In genomic region chr1:205630651-205631009, GRCh38 we compare ENCODE assay signal across 8 cellular contexts. TPM values are rescaled to one million over a fixed set of nuclear protein-coding genes. Genes with fewer than 3 reads are reported as not detected.
A peak's percentile ranks its signal among the peaks of the same experiment; 100 is the strongest.
DNase-seq lines count a peak whose midpoint lies in the region; ATAC-seq, FAIRE-seq and TF ChIP-seq lines count a peak whose summit lies in the region.

No MANE protein-coding gene starts in this region.

- in situ Hi-C loops in GM12878 (cut with MboI), result no loop called here

- H3K27ac ChIP-seq in GM12878 (ENCODE audit: control insufficient read depth, insufficient read depth) (peak overlapping the region; percentile 74), lower lobe of right lung (peak overlapping the region; percentile 93)

- peak overlapping the region; percentile 88 for H3K4me2 ChIP-seq in GM12878 (ENCODE audit: control insufficient read depth, insufficient read depth)

- ATAC-seq in GM12878, result no peak
- no peak for ATAC-seq in lower lobe of right lung
- ATAC-seq in GM19397 (IDR thresholded peaks at IDR 0.05; ENCODE audit: unreplicated experiment), result no peak
- ATAC-seq in GM21381 (IDR thresholded peaks at IDR 0.05; ENCODE audit: unreplicated experiment), result no peak

- no peak for TF ChIP-seq POLR2A in GM12878 (IDR thresholded peaks at IDR 0.05; ENCODE audit: low read depth, low read length)

- peaks cover 49% of the 10 kb centered on the region for H3K4me1 Mint-ChIP-seq in activated naive CD4-positive, alpha-beta T cell treated with anti-CD3 and anti-CD28 coated beads for 36 hours (ENCODE audit: low read depth)
- peaks cover 29% of the 10 kb centered on the region for H3K4me1 Mint-ChIP-seq in type B pancreatic cell (ENCODE audit: unreplicated experiment)

- CTCF ChIA-PET in activated naive CD4-positive, alpha-beta T cell treated with anti-CD3 and anti-CD28 coated beads for 36 hours (lab: Charles Lee), result interaction anchor here (0.6 to 9.5 kb wide), 3 partner anchors 28 to 141 kb away, joined by 3 to 262 read pairs (median 3); no protein-coding TSS in a partner anchor
- CTCF ChIA-PET in GM12878 (lab: Yijun Ruan, JAX), result interaction anchor here (1.0 to 12.3 kb wide), 5 partner anchors 27 to 106 kb away, joined by 3 to 408 read pairs (median 14); no protein-coding TSS in a partner anchor

- POLR2A ChIA-PET in GM12878 (lab: Charles Lee), result interaction anchor here (0.9 to 3.6 kb wide), 7 partner anchors 9 to 152 kb away, joined by 3 to 80 read pairs (median 4); no protein-coding TSS in a partner anchor

- RAD21 ChIA-PET in GM12878 (lab: Charles Lee; ENCODE audit: unreplicated experiment), result interaction anchor here (0.7 to 6.8 kb wide), 12 partner anchors 14 to 421 kb away, joined by 3 to 381 read pairs (median 4); no protein-coding TSS in a partner anchor

- no peak for FAIRE-seq in GM12878 (lab: Jason Lieb, UNC)

- H3K4me1 ChIP-seq in GM12878 (ENCODE audit: control insufficient read depth, insufficient read depth, low read length), result peaks cover 17% of the 10 kb centered on the region
- H3K4me1 ChIP-seq in lower lobe of right lung, result peaks cover 33% of the 10 kb centered on the region

- no peak for TF ChIP-seq RAD21 in GM12878 (IDR thresholded peaks at IDR 0.05; ENCODE audit: insufficient read depth, low read depth, low read length)

- intact Hi-C loops in activated naive CD4-positive, alpha-beta T cell treated with anti-CD3 and anti-CD28 coated beads for 36 hours (cut with micrococcal nuclease), result loop anchor here (1.0 to 5.0 kb wide), 10 partner anchors 14 to 927 kb away; partner anchors contain the start of genes NUCKS1 and SLC41A1
- intact Hi-C loops in GM12878 (cut with micrococcal nuclease; ENCODE audit: unreplicated experiment), result loop anchor here (10.0 kb wide), 2 partner anchors 346 to 424 kb away; partner anchors contain the start of gene RHEX
- intact Hi-C loops in lower lobe of right lung (cut with DNase I), result no loop called here

- no peaks in the 10 kb centered on the region for H3K36me3 ChIP-seq in GM12878 (ENCODE audit: control insufficient read depth in 2 of 2, insufficient read depth in 2 of 2, low read length in 1 of 2)
- H3K36me3 ChIP-seq in lower lobe of right lung, result no peaks in the 10 kb centered on the region

- H4K20me1 ChIP-seq in GM12878 (ENCODE audit: control insufficient read depth, insufficient read depth), result no peaks in the 10 kb centered on the region

- H3K9ac ChIP-seq in GM12878 (ENCODE audit: control insufficient read depth, insufficient read depth, low read length), result peak overlapping the region; percentile 76

- no peak overlapping the region for H2AFZ ChIP-seq in GM12878 (ENCODE audit: control insufficient read depth, low read depth, low read length)

- H3K79me2 ChIP-seq in GM12878 (ENCODE audit: control insufficient read depth, insufficient read depth, low read length), result peaks cover 48% of the 10 kb centered on the region

- peak overlapping the region; percentile 92 for H3K27ac Mint-ChIP-seq in activated naive CD4-positive, alpha-beta T cell treated with anti-CD3 and anti-CD28 coated beads for 36 hours
- H3K27ac Mint-ChIP-seq in type B pancreatic cell, result peak overlapping the region; percentile 96

- no peaks in the 10 kb centered on the region for H3K27me3 ChIP-seq in GM12878 (replicated peaks in 1 of 2; ENCODE audit: control insufficient read depth in 2 of 2, insufficient read depth in 2 of 2, low read length in 1 of 2)
- no peaks in the 10 kb centered on the region for H3K27me3 ChIP-seq in lower lobe of right lung (ENCODE audit: low read depth)

- H3K9me3 ChIP-seq in GM12878 (replicated peaks; ENCODE audit: control insufficient read depth, insufficient read depth, low read length), result no peaks in the 10 kb centered on the region
- no peaks in the 10 kb centered on the region for H3K9me3 ChIP-seq in lower lobe of right lung

- no peak for TF ChIP-seq EP300 in GM12878 (IDR thresholded peaks at IDR 0.05; ENCODE audit: borderline replicate concordance in 1 of 2, control insufficient read depth in 1 of 2, low read depth in 2 of 2, low read length in 2 of 2)

- no peaks in the 10 kb centered on the region for H3K27me3 Mint-ChIP-seq in activated naive CD4-positive, alpha-beta T cell treated with anti-CD3 and anti-CD28 coated beads for 36 hours (ENCODE audit: low read depth)
- no peaks in the 10 kb centered on the region for H3K27me3 Mint-ChIP-seq in type B pancreatic cell

- BruUV-seq in GM12878 (replicated peaks; lab: Mats Ljungman, UMichigan), result TSS peak; percentile 51

- TF ChIP-seq CTCF in GM12878 (IDR thresholded peaks at IDR 0.05 in 2 of 3, conservative IDR thresholded peaks at IDR 0.05 in 1 of 3; ENCODE audit: control insufficient read depth in 2 of 3, extremely low read depth in 1 of 3, insufficient read depth in 1 of 3, low read depth in 3 of 3, low read length in 3 of 3) (no peak), lower lobe of right lung (IDR thresholded peaks at IDR 0.05) (no peak), type B pancreatic cell (conservative IDR thresholded peaks at IDR 0.05) (no peak)

- DNase-seq in activated naive CD4-positive, alpha-beta T cell treated with anti-CD3 and anti-CD28 coated beads for 36 hours, result no peak
- no peak for DNase-seq in activated naive CD4-positive, alpha-beta T cell treated with anti-CD3 and anti-CD28 coated beads, Interleukin-2, amount 50 U/mL, for 16 hours
- DNase-seq in GM12878 (ENCODE audit: low read depth, low spot score) (no peak), lower lobe of right lung (no peak), type B pancreatic cell (ENCODE audit: extremely low spot score, unreplicated experiment) (no peak), GDM1 (lab: John Stamatoyannopoulos, UW) (no peak)

- WGBS in GM12878 (ENCODE audit: insufficient coverage, insufficient replicate concordance, low lambda C conversion rate, missing lambda C conversion rate), result 0% methylated on average over 3 of the region's 3 CpGs

- H3K4me3 Mint-ChIP-seq in activated naive CD4-positive, alpha-beta T cell treated with anti-CD3 and anti-CD28 coated beads for 36 hours, result peak overlapping the region; percentile 78
- peak overlapping the region; percentile 97 for H3K4me3 Mint-ChIP-seq in type B pancreatic cell

- no peaks in the 10 kb centered on the region for H3K9me3 Mint-ChIP-seq in activated naive CD4-positive, alpha-beta T cell treated with anti-CD3 and anti-CD28 coated beads for 36 hours
- no peaks in the 10 kb centered on the region for H3K9me3 Mint-ChIP-seq in type B pancreatic cell

- peaks cover 17% of the 10 kb centered on the region for H3K36me3 Mint-ChIP-seq in activated naive CD4-positive, alpha-beta T cell treated with anti-CD3 and anti-CD28 coated beads for 36 hours (ENCODE audit: low read depth)
- H3K36me3 Mint-ChIP-seq in type B pancreatic cell, result peaks cover 11% of the 10 kb centered on the region

- H3K4me3 ChIP-seq in GM12878, result peak overlapping the region; percentile 93
- peak overlapping the region; percentile 71 for H3K4me3 ChIP-seq in lower lobe of right lung

- SMC1A ChIA-PET in GM12878 (lab: Charles Lee; ENCODE audit: uncharacterized antibody, unreplicated experiment), result interaction anchor here (0.7 to 8.1 kb wide), 9 partner anchors 9 to 1007 kb away, joined by 3 to 301 read pairs (median 9); no protein-coding TSS in a partner anchor

RNA-seq across cellular contexts. Expression of gene ELK4, which starts 1.2 kb away (rescaled TPM):
- total RNA-seq in activated naive CD4-positive, alpha-beta T cell treated with anti-CD3 and anti-CD28 coated beads for 36 hours, result 10 to 100 TPM; 60.5 to 62.4 TPM
- total RNA-seq in GM12878 (2013; cell fraction: nucleolus; rRNA removed), result 64.5 and 67.4 TPM in 2 replicates
- total RNA-seq in GM12878 (2014; rRNA removed), result 20.1 and 22.5 TPM in 2 replicates
- 36.2 and 39.0 TPM in 2 replicates for total RNA-seq in GM12878 (2014; rRNA removed; fragmentation: Illumina TruSeq; extraction: Trizol)
- total RNA-seq in GM12878 (2021), result 70.7 and 71.5 TPM in 2 replicates
- 12.2 TPM for polyA plus RNA-seq in GM12878 (2011; ENCODE audit: low read depth)
- polyA plus RNA-seq in GM12878 (2011; rRNA removed), result 21.8 and 27.6 TPM in 2 replicates
- 8.6 and 10.9 TPM in 2 replicates for polyA plus RNA-seq in GM12878 (2011; cell fraction: cytosol; rRNA removed)
- polyA plus RNA-seq in GM12878 (2011; cell fraction: nucleus; rRNA removed), result 14.3 and 15.4 TPM in 2 replicates
- 16.3 and 17.6 TPM in 2 replicates for polyA plus RNA-seq in GM12878 (2012)
- polyA plus RNA-seq in GM12878 (2014; fragmentation: Illumina TruSeq; extraction: Trizol), result 24.6 and 32.2 TPM in 2 replicates
- 10 to 100 TPM in 1 of 2 experiments, 1 to 10 TPM in 1; 5.2 to 11.9 TPM for polyA plus RNA-seq in GM12878 (2014; fragmentation: Nextera tagmentation; extraction: Ambion mirVana)
- polyA plus RNA-seq in GM12878 (2014; rRNA removed), result 13.6 and 16.8 TPM in 2 replicates
- 1 to 10 TPM; 6.5 to 8.7 TPM for polyA plus RNA-seq in GM12878 (2016; fragmentation: Nextera tagmentation; extraction: Ambion mirVana)
- polyA minus RNA-seq in GM12878 (2011; rRNA and poly(A)+ RNA removed), result 23.1 and 23.6 TPM in 2 replicates
- polyA minus RNA-seq in GM12878 (2011; cell fraction: cytosol; rRNA and poly(A)+ RNA removed), result 14.8 and 18.2 TPM in 2 replicates
- polyA minus RNA-seq in GM12878 (2011; cell fraction: nucleus; rRNA and poly(A)+ RNA removed), result 5.7 and 11.3 TPM in 2 replicates
- total RNA-seq in lower lobe of right lung, result 62.8 TPM
- total RNA-seq in type B pancreatic cell (ENCODE audit: low replicate concordance), result 20.9 and 27.6 TPM in 2 replicates

RNA-seq across cellular contexts. Expression of gene SLC45A3, which starts 49.7 kb away (rescaled TPM):
- under 1 TPM; 0.15 to 0.26 TPM for total RNA-seq in activated naive CD4-positive, alpha-beta T cell treated with anti-CD3 and anti-CD28 coated beads for 36 hours
- total RNA-seq in GM12878 (2013; cell fraction: nucleolus; rRNA removed), result 17.9 and 20.3 TPM in 2 replicates
- total RNA-seq in GM12878 (2014; rRNA removed) (8.8 and 10.3 TPM in 2 replicates), GM12878 (2014; rRNA removed; fragmentation: Illumina TruSeq; extraction: Trizol) (3.8 and 4.4 TPM in 2 replicates), GM12878 (2021) (9.8 and 9.9 TPM in 2 replicates), lower lobe of right lung (6.8 TPM), type B pancreatic cell (ENCODE audit: low replicate concordance) (3.9 and 4.2 TPM in 2 replicates)
- 1.1 TPM for polyA plus RNA-seq in GM12878 (2011; ENCODE audit: low read depth)
- polyA plus RNA-seq in GM12878 (2011; rRNA removed) (6.5 and 10.2 TPM in 2 replicates), GM12878 (2014; fragmentation: Illumina TruSeq; extraction: Trizol) (3.7 and 3.9 TPM in 2 replicates), GM12878 (2014; fragmentation: Nextera tagmentation; extraction: Ambion mirVana) (under 1 TPM; 0.26 to 0.60 TPM), GM12878 (2014; rRNA removed) (7.2 and 7.5 TPM in 2 replicates), GM12878 (2016; fragmentation: Nextera tagmentation; extraction: Ambion mirVana) (1 to 10 TPM; 1.2 to 1.4 TPM)
- polyA plus RNA-seq in GM12878 (2011; cell fraction: cytosol; rRNA removed), result 10.3 and 13.0 TPM in 2 replicates
- 28.7 and 39.6 TPM in 2 replicates for polyA plus RNA-seq in GM12878 (2011; cell fraction: nucleus; rRNA removed)
- polyA plus RNA-seq in GM12878 (2012), result 2.1 TPM in 2 replicates
- 4.8 and 7.7 TPM in 2 replicates for polyA minus RNA-seq in GM12878 (2011; rRNA and poly(A)+ RNA removed)
- 2.4 and 3.7 TPM in 2 replicates for polyA minus RNA-seq in GM12878 (2011; cell fraction: cytosol; rRNA and poly(A)+ RNA removed)
- polyA minus RNA-seq in GM12878 (2011; cell fraction: nucleus; rRNA and poly(A)+ RNA removed), result 5.4 and 8.4 TPM in 2 replicates
